In the genomic region with DNA sequence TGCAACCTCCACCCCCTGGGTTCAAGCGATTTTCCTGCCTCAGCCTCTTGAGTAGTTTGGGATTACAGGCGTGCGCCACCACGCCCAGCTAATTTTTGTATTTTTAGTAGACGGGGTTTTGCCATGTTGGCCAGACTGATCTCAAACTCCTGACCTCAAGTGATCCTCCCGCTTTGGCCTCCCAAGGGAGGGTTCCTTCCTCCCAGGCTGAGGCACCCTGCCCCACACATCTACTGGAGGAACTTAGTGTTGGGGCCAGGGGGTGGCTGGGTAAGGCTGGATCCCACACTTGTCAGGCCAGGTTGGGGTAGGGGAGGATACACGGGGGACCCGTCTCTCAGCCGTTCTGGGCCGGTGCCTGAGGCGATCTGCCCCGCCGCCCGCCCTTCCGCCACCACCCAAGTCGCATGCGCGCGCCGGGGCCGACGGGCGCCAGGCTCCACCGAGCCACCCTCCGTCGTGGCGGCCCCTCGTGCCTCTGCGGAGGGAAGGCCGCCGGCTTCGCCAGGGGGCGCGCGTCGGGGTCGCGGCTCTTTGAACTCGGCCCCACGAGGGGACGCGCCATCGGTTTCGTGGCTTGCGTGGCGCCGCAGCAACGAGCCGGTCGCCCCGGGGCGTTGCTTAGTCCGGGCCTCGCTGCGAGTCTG, we compare ENCODE assay signal across 8 cellular contexts. TPM values are rescaled to one million over a fixed set of nuclear protein-coding genes. Genes with fewer than 3 reads are reported as not detected.
A peak's percentile ranks its signal among the peaks of the same experiment; 100 is the strongest.
DNase-seq lines count a peak whose midpoint lies in the region; ATAC-seq and TF ChIP-seq lines count a peak whose summit lies in the region.

No MANE protein-coding gene starts in this region.

- no peaks in the 10 kb centered on the region for H3K9me3 ChIP-seq in SU-DHL-6 (ENCODE audit: insufficient read depth, low read length)
- no peaks in the 10 kb centered on the region for H3K9me3 ChIP-seq in duodenal mucosa (ENCODE audit: control insufficient read depth in 1 of 2, low read length in 2 of 2)
- no peaks in the 10 kb centered on the region for H3K9me3 ChIP-seq in transverse colon

- peaks cover 35 to 46% of the 10 kb centered on the region in 2 donors for H3K4me1 ChIP-seq in duodenal mucosa (ENCODE audit: control insufficient read depth in 1 of 2, insufficient read depth in 2 of 2, low read length in 2 of 2)
- H3K4me1 ChIP-seq in transverse colon = peaks cover 6 to 24% (median 14%) of the 10 kb centered on the region in 4 donors

- H3K9me2 ChIP-seq in SU-DHL-6 (replicated peaks; ENCODE audit: insufficient read depth, low read length) = no peaks in the 10 kb centered on the region

- ATAC-seq in GM19372 (IDR thresholded peaks at IDR 0.05; ENCODE audit: low read depth, unreplicated experiment) = peak; percentile 10
- ATAC-seq in HG03432 (IDR thresholded peaks at IDR 0.05; ENCODE audit: unreplicated experiment) = peak; percentile 27

- in situ Hi-C loops in transverse colon (cut with MboI; ENCODE audit: low pct_ligation_motif_present in 1 of 4, low pct_unique_long_range_greater_than_20kb in 1 of 4, low sequenced_read_pairs in 3 of 4) = loop anchor here in 2 of 4 donors (10.0 kb wide), 2 partner anchors 129 to 139 kb away; partner anchors contain the start of gene PPP1R1B (in 1 of the 2)

- H2AFZ ChIP-seq in SU-DHL-6 (ENCODE audit: low read depth, low read length, severe bottlenecking) = peak overlapping the region; percentile 91

- no peaks in the 10 kb centered on the region for H3K79me2 ChIP-seq in SU-DHL-6 (ENCODE audit: insufficient read depth, low read length)

- H3K36me3 ChIP-seq in SU-DHL-6 (ENCODE audit: low read length) (no peaks in the 10 kb centered on the region), duodenal mucosa (ENCODE audit: control insufficient read depth in 1 of 2, insufficient read depth in 2 of 2, low read length in 2 of 2) (no peaks in the 10 kb centered on the region), transverse colon (no peaks in the 10 kb centered on the region)

- H3K9ac ChIP-seq in SU-DHL-6 (ENCODE audit: low read length) = peak overlapping the region; percentile 75
- peak overlapping the region; percentile 71 to 88 for H3K9ac ChIP-seq in duodenal mucosa (ENCODE audit: low read depth in 1 of 2, low read length in 2 of 2)

- peak overlapping the region; percentile 47 for H3K4me3 ChIP-seq in SU-DHL-6 (ENCODE audit: insufficient read depth, low read length, poor library complexity, severe bottlenecking)
- peak overlapping the region; percentile 67 to 85 for H3K4me3 ChIP-seq in duodenal mucosa (ENCODE audit: low read depth in 1 of 2, low read length in 2 of 2)
- peak overlapping the region; percentile 60 to 91 (median 71) for H3K4me3 ChIP-seq in transverse colon

- peaks cover 41% of the 10 kb centered on the region for H3F3A ChIP-seq in SU-DHL-6 (ENCODE audit: insufficient read depth)

- intact Hi-C loops in transverse colon (cut with DNase I; ENCODE audit: low total_unique reads) = loop anchor here (10.0 kb wide), 1 partner anchor 119 kb away; the partner anchor contains the start of gene STARD3

- TF ChIP-seq CTCF in SU-DHL-6 (IDR thresholded peaks at IDR 0.05; ENCODE audit: insufficient read depth, low read length, poor library complexity, severe bottlenecking) (no peak), transverse colon (IDR thresholded peaks at IDR 0.05) (no peak)

- H3K27me3 ChIP-seq in SU-DHL-6 (ENCODE audit: low read length) (no peaks in the 10 kb centered on the region), duodenal mucosa (ENCODE audit: control insufficient read depth in 1 of 2, insufficient read depth in 2 of 2, low read length in 2 of 2) (no peaks in the 10 kb centered on the region), transverse colon (no peaks in the 10 kb centered on the region)

- peak; percentile 63 to 93 (median 92) for DNase-seq in NCI-H1417 (lab: John Stamatoyannopoulos, UW)
- no peak for DNase-seq in NCI-H1417 treated with DMSO at 0.1 percent for 48 hours (lab: John Stamatoyannopoulos, UW)
- DNase-seq in mesenteric fat pad (ENCODE audit: low spot score) = peak; percentile 90
- DNase-seq in transverse colon = peak; percentile 72

- H3K27ac ChIP-seq in SU-DHL-6 (ENCODE audit: low read depth, low read length) (peak overlapping the region; percentile 88), duodenal mucosa (ENCODE audit: low read depth, low read length) (peak overlapping the region; percentile 92), transverse colon (peak overlapping the region; percentile 91 to 98 (median 96))

- TF ChIP-seq POLR2A in transverse colon (IDR thresholded peaks at IDR 0.05) = no peak

- H3K4me2 ChIP-seq in SU-DHL-6 (ENCODE audit: low read depth, low read length, poor library complexity, severe bottlenecking) = peak overlapping the region; percentile 66

- WGBS in transverse colon (ENCODE audit: low coverage in 1 of 2), 2 donors = 13 to 60% methylated on average over 2 to 14 of the region's 55 CpGs

- TF ChIP-seq EP300 in transverse colon (IDR thresholded peaks at IDR 0.05; ENCODE audit: low read depth) = no peak

- H4K20me1 ChIP-seq in SU-DHL-6 (ENCODE audit: low read depth, low read length) = no peaks in the 10 kb centered on the region

RNA-seq across cellular contexts. Expression of gene GRB7, which starts 15.9 kb away (rescaled TPM):
- total RNA-seq in mesenteric fat pad (0.29 TPM), transverse colon (10 to 100 TPM; 25.9 to 44.5 (median 32.3) TPM)

RNA-seq across cellular contexts. Expression of gene MIEN1, which starts 23.3 kb away (rescaled TPM):
- total RNA-seq in mesenteric fat pad (36.4 TPM), transverse colon (100 to 1,000 TPM in 3 of 4 donors, 10 to 100 TPM in 1; 99.3 to 215 (median 109) TPM)

RNA-seq across cellular contexts. Expression of gene ERBB2, which starts 53.8 kb away (rescaled TPM):
- total RNA-seq in mesenteric fat pad (21.9 TPM), transverse colon (100 to 1,000 TPM; 175 to 439 (median 234) TPM)

Comparison
In these comparisons a context has a peak if more than half of its experiments do, and no peak if none do; other contexts are left out.
1. RNA of gene GRB7, which starts 15.9 kb away (total RNA-seq): 25.9 to 44.5 TPM in transverse colon; 0.29 TPM in mesenteric fat pad (single experiment); every median in the first group is over 10 times any median in the second.
2. Peak in every context shown above with its lines, with median percentiles within 50 percentile points of each other: H3K27ac ChIP-seq and H3K4me3 ChIP-seq.